8 cellular contexts compared by ENCODE assay signal in genomic region chr20:63653041-63653973, GRCh38. TPM values are rescaled to one million over a fixed set of nuclear protein-coding genes. Genes with fewer than 3 reads are reported as not detected.
A peak's percentile ranks its signal among the peaks of the same experiment; 100 is the strongest.
DNase-seq lines count a peak whose midpoint lies in the region; ATAC-seq, FAIRE-seq and TF ChIP-seq lines count a peak whose summit lies in the region.

TSS of gene STMN3 (minus strand) at chr20:63653424. CDS start at chr20:63653345, 79 bp downstream.

- DNase-seq in GM19238 (ENCODE audit: insufficient read length, low spot score) (peak; percentile 59), NCI-H2196 (lab: John Stamatoyannopoulos, UW; ENCODE audit: unreplicated experiment) (peak; percentile 85), WERI-Rb-1 (peak; percentile 97), bronchial epithelial cell (ENCODE audit: low read depth) (peak; percentile 47), retinal pigment epithelial cell (ENCODE audit: low read depth) (peak; percentile 54)

- FAIRE-seq in bronchial epithelial cell (lab: Jason Lieb, UNC): no peak

- no peaks in the 10 kb centered on the region for H3K9me3 ChIP-seq in WERI-Rb-1 (ENCODE audit: severe bottlenecking)
- H3K9me3 ChIP-seq in iPS-18a (ENCODE audit: control insufficient read depth, low read depth, low read length): no peaks in the 10 kb centered on the region

- H3K27ac ChIP-seq in WERI-Rb-1 (peak within 1 kb of the TSS; percentile 99), iPS-18a (ENCODE audit: low read length) (peak within 1 kb of the TSS; percentile 88)

- H3K4me3 ChIP-seq in WERI-Rb-1 (ENCODE audit: low read depth, low read length) (peak within 1 kb of the TSS; percentile 94), bronchial epithelial cell (ENCODE audit: low read depth, low read length) (peak within 1 kb of the TSS; percentile 23), iPS-18a (ENCODE audit: low read length) (peak within 1 kb of the TSS; percentile 68), retinal pigment epithelial cell (ENCODE audit: low read length) (peak within 1 kb of the TSS; percentile 40)

- H3K36me3 ChIP-seq in WERI-Rb-1 (peaks cover 30% of the 10 kb centered on the region), bronchial epithelial cell (ENCODE audit: control insufficient read depth, insufficient read depth, low read length) (no peaks in the 10 kb centered on the region), iPS-18a (ENCODE audit: control insufficient read depth, low read depth, low read length) (no peaks in the 10 kb centered on the region)

- ATAC-seq in GM21528 (IDR thresholded peaks at IDR 0.05; ENCODE audit: low FRiP score, unreplicated experiment): no peak
- no peak for ATAC-seq in GM19023 (IDR thresholded peaks at IDR 0.05; ENCODE audit: unreplicated experiment)

- peaks cover 7% of the 10 kb centered on the region for H3K4me1 ChIP-seq in iPS-18a (ENCODE audit: control insufficient read depth, low read depth, low read length)

- peak within 1 kb of the TSS; percentile 91 for H3K9ac ChIP-seq in iPS-18a (ENCODE audit: low read length)

- TF ChIP-seq CTCF in WERI-Rb-1 (IDR thresholded peaks at IDR 0.05; ENCODE audit: low read depth, low read length) (no peak), bronchial epithelial cell (IDR thresholded peaks at IDR 0.05; ENCODE audit: insufficient read depth, low read length, severe bottlenecking) (no peak), retinal pigment epithelial cell (conservative IDR thresholded peaks at IDR 0.05; ENCODE audit: low read depth, low read length) (no peak)

- H3K27me3 ChIP-seq in WERI-Rb-1 (ENCODE audit: insufficient read depth, low read depth, severe bottlenecking) (no peaks in the 10 kb centered on the region), bronchial epithelial cell (ENCODE audit: control insufficient read depth, insufficient read depth, low read length) (no peaks in the 10 kb centered on the region), iPS-18a (ENCODE audit: control insufficient read depth, insufficient read depth, low read length) (no peaks in the 10 kb centered on the region)

RNA-seq across cellular contexts. Expression of gene STMN3, which starts in this region (rescaled TPM):
- total RNA-seq in bronchial epithelial cell: 0.26 TPM in 1 of 2 replicates, not detected in the other

Comparison
In these comparisons a context has a peak if more than half of its experiments do, and no peak if none do; other contexts are left out.
1. Peak in DNase-seq and H3K4me3 ChIP-seq in bronchial epithelial cell; RNA of the gene not detected or under 1 TPM.
2. DNase-seq: peak in every context shown above with its lines; median percentile 97 in WERI-Rb-1; 85 in NCI-H2196; 59 in GM19238; 54 in retinal pigment epithelial cell; 47 in bronchial epithelial cell.
3. H3K4me3 ChIP-seq: peak in every context shown above with its lines; median percentile 94 in WERI-Rb-1; 68 in iPS-18a; 40 in retinal pigment epithelial cell; 23 in bronchial epithelial cell.